10 cellular contexts compared by ENCODE assay signal in genomic region chr3:94862703-94863102, GRCh38.
DNase-seq lines count a peak whose midpoint lies in the region; ATAC-seq and TF ChIP-seq lines count a peak whose summit lies in the region.
"Had no signal": no experiment of that assay in that cellular context is flagged by ENCODE, and none has a peak within 500 bp of the region (broad histone marks: within the 10 kb centered on the region; RNA-seq: fewer than 3 reads in every experiment).

No MANE protein-coding gene starts in this region.

- DNase-seq in NCI-H146 (lab: John Stamatoyannopoulos, UW) (peak; percentile 8), NCI-H146 treated with DMSO at 0.1 percent for 48 hours (lab: John Stamatoyannopoulos, UW; ENCODE audit: unreplicated experiment) (no peak), HL-60 (ENCODE audit: low read depth in 1 of 2, low spot score in 1 of 2) (peak in 1 of 2 experiments; percentile 31), SK-N-DZ (ENCODE audit: low spot score) (peak; percentile 12), left lung (no peak), ecto neural progenitor cell (ENCODE audit: low spot score) (no peak), tibial artery (no peak), spleen (no peak)

- H3K9me3 ChIP-seq in left lung (peaks cover 0 to 57% of the 10 kb centered on the region in 2 donors), tibial artery (peaks cover 0 to 22% (median 18%) of the 10 kb centered on the region in 3 donors), spleen (peaks cover 0 to 80% (median 60%) of the 10 kb centered on the region in 8 donors)

- TF ChIP-seq POLR2A in spleen (IDR thresholded peaks at IDR 0.05): no peak

- intact Hi-C loops in left lung (cut with DNase I): no loop called here
- intact Hi-C loops in tibial artery (cut with DNase I; ENCODE audit: low total_unique reads): no loop called here
- intact Hi-C loops in spleen (cut with DNase I; ENCODE audit: low total_unique reads): no loop called here

- H3K27ac ChIP-seq in HL-60 (replicated peaks) (no peak overlapping the region), left lung (no peak overlapping the region), tibial artery (no peak overlapping the region), spleen (no peak overlapping the region)
- H3K27ac ChIP-seq: BLaER1 treated with 17β-estradiol and CSF1 and Interleukin-3, amounts not matched to agents 10 nM and 100 nM; parathyroid adenoma had no signal

- H3K36me3 ChIP-seq in left lung: no peaks in the 10 kb centered on the region
- H3K36me3 ChIP-seq in tibial artery: no peaks in the 10 kb centered on the region
- H3K36me3 ChIP-seq in spleen: no peaks in the 10 kb centered on the region
- H3K36me3 ChIP-seq: BLaER1 treated with 17β-estradiol and CSF1 and Interleukin-3, amounts not matched to agents 10 nM and 100 nM had no signal

- H3K4me1 ChIP-seq in left lung (no peaks in the 10 kb centered on the region), tibial artery (no peaks in the 10 kb centered on the region), spleen (no peaks in the 10 kb centered on the region)
- H3K4me1 ChIP-seq: BLaER1 treated with 17β-estradiol and CSF1 and Interleukin-3, amounts not matched to agents 10 nM and 100 nM; parathyroid adenoma had no signal

- peak; percentile 74 for TF ChIP-seq CTCF in HL-60 (IDR thresholded peaks at IDR 0.05; ENCODE audit: insufficient read depth, low read length)
- peak in 1 of 2 donors; percentile 40 for TF ChIP-seq CTCF in left lung (IDR thresholded peaks at IDR 0.05)
- TF ChIP-seq CTCF in tibial artery (IDR thresholded peaks at IDR 0.05): no peak
- TF ChIP-seq CTCF in spleen (IDR thresholded peaks at IDR 0.05 in 8 of 11, conservative IDR thresholded peaks at IDR 0.05 in 3 of 11): no peak

- peak; percentile 73 for ATAC-seq in left lung

- H3K27me3 ChIP-seq in HL-60 (ENCODE audit: insufficient read depth, poor library complexity, severe bottlenecking) (no peaks in the 10 kb centered on the region), left lung (no peaks in the 10 kb centered on the region), tibial artery (no peaks in the 10 kb centered on the region), spleen (replicated peaks in 1 of 7) (no peaks in the 10 kb centered on the region)
- H3K27me3 ChIP-seq: BLaER1 treated with 17β-estradiol and CSF1 and Interleukin-3, amounts not matched to agents 10 nM and 100 nM had no signal

- H3K4me3 ChIP-seq in HL-60 (replicated peaks; ENCODE audit: insufficient read depth, low read length) (no peak overlapping the region), left lung (no peak overlapping the region), tibial artery (no peak overlapping the region), spleen (no peak overlapping the region)
- H3K4me3 ChIP-seq: BLaER1 treated with 17β-estradiol and CSF1 and Interleukin-3, amounts not matched to agents 10 nM and 100 nM had no signal

- WGBS in spleen, 5 donors: 30 to 95% (median 57%) methylated on average over 3 of the region's 3 CpGs

Comparison
In these comparisons a context has a peak if more than half of its experiments do, and no peak if none do; other contexts are left out.
1. DNase-seq: peak in NCI-H146 (single experiment) and SK-N-DZ (single experiment); none in NCI-H146 treated with DMSO at 0.1 percent for 48 hours (single experiment), left lung (0 of 2), ecto neural progenitor cell (single experiment), tibial artery (0 of 2) and spleen (single experiment).